20 cellular contexts compared by ENCODE assay signal in genomic region chr1:183840140-183840539, GRCh38. TPM values are rescaled to one million over a fixed set of nuclear protein-coding genes. Genes with fewer than 3 reads are reported as not detected.
DNase-seq lines count a peak whose midpoint lies in the region; ATAC-seq and TF ChIP-seq lines count a peak whose summit lies in the region.
"Had no signal": no experiment of that assay in that cellular context is flagged by ENCODE, and none has a peak within 500 bp of the region (broad histone marks: within the 10 kb centered on the region; RNA-seq: fewer than 3 reads in every experiment).

No MANE protein-coding gene starts in this region.

- H3K9me2 ChIP-seq in PC-3 (replicated peaks; ENCODE audit: low read length), result no peaks in the 10 kb centered on the region

- H3K36me3 Mint-ChIP-seq in dendritic cell treated with granulocyte-macrophage colony-stimulating factor and Interleukin-4, amounts not matched to agents 40 ng/mL and 50 ng/mL, for 4 days (ENCODE audit: low read depth), result peaks cover 90% of the 10 kb centered on the region
- H3K36me3 Mint-ChIP-seq in nephron (ENCODE audit: low read depth), result peaks cover 17% of the 10 kb centered on the region
- no peaks in the 10 kb centered on the region for H3K36me3 Mint-ChIP-seq in activated T-helper 17 cell treated with anti-CD3 and anti-CD28 coated beads, Interleukin-2, amount 50 U/mL, for 72 hours (ENCODE audit: low read depth)
- H3K36me3 Mint-ChIP-seq: naive B cell had no signal

- no peak overlapping the region for H3K4me3 Mint-ChIP-seq in dendritic cell treated with granulocyte-macrophage colony-stimulating factor and Interleukin-4, amounts not matched to agents 40 ng/mL and 50 ng/mL, for 4 days
- no peak overlapping the region for H3K4me3 Mint-ChIP-seq in nephron
- no peak overlapping the region for H3K4me3 Mint-ChIP-seq in activated T-helper 17 cell treated with anti-CD3 and anti-CD28 coated beads, Interleukin-2, amount 50 U/mL, for 72 hours
- H3K4me3 Mint-ChIP-seq: naive B cell; stimulated activated memory B cell treated with anti-CD40 and anti-IgM and Interleukin-4, amounts not matched to agents 10 μg/mL and 1 μg/mL and 100 μg/mL, for 72 hours; type B pancreatic cell had no signal

- H3K9ac ChIP-seq in PC-3 (ENCODE audit: low read length), result no peak overlapping the region

- peaks cover 32% of the 10 kb centered on the region for H3K4me1 ChIP-seq in PC-3 (ENCODE audit: insufficient read depth, low read length)
- H3K4me1 ChIP-seq: prostate gland had no signal

- H3K9me3 Mint-ChIP-seq in dendritic cell treated with granulocyte-macrophage colony-stimulating factor and Interleukin-4, amounts not matched to agents 40 ng/mL and 50 ng/mL, for 4 days, result no peaks in the 10 kb centered on the region
- H3K9me3 Mint-ChIP-seq in nephron, result no peaks in the 10 kb centered on the region
- no peaks in the 10 kb centered on the region for H3K9me3 Mint-ChIP-seq in activated T-helper 17 cell treated with anti-CD3 and anti-CD28 coated beads, Interleukin-2, amount 50 U/mL, for 72 hours
- H3K9me3 Mint-ChIP-seq: naive B cell; stimulated activated memory B cell treated with anti-CD40 and anti-IgM and Interleukin-4, amounts not matched to agents 10 μg/mL and 1 μg/mL and 100 μg/mL, for 72 hours; type B pancreatic cell had no signal

- no peaks in the 10 kb centered on the region for H3F3A ChIP-seq in PC-3 (ENCODE audit: low read length, unreplicated experiment)

- H3K27ac ChIP-seq in PC-3 (ENCODE audit: low read length), result no peak overlapping the region
- H3K27ac ChIP-seq: body of pancreas, prostate gland had no signal

- H3K36me3 ChIP-seq in PC-3 (ENCODE audit: low read depth, low read length), result no peaks in the 10 kb centered on the region
- H3K36me3 ChIP-seq: prostate gland had no signal

- CTCF ChIA-PET in PC-3 (lab: Charles Lee), result no interaction called here

- no peaks in the 10 kb centered on the region for H3K27me3 Mint-ChIP-seq in dendritic cell treated with granulocyte-macrophage colony-stimulating factor and Interleukin-4, amounts not matched to agents 40 ng/mL and 50 ng/mL, for 4 days
- no peaks in the 10 kb centered on the region for H3K27me3 Mint-ChIP-seq in nephron (ENCODE audit: low read depth)
- no peaks in the 10 kb centered on the region for H3K27me3 Mint-ChIP-seq in activated T-helper 17 cell treated with anti-CD3 and anti-CD28 coated beads, Interleukin-2, amount 50 U/mL, for 72 hours
- H3K27me3 Mint-ChIP-seq: naive B cell; stimulated activated memory B cell treated with anti-CD40 and anti-IgM and Interleukin-4, amounts not matched to agents 10 μg/mL and 1 μg/mL and 100 μg/mL, for 72 hours; type B pancreatic cell had no signal

- BruUV-seq in PC-3 (replicated peaks; lab: Mats Ljungman, UMichigan), result no TSS peak

- no peak for TF ChIP-seq CTCF in PC-3 (conservative IDR thresholded peaks at IDR 0.05; ENCODE audit: low read depth, low read length)
- TF ChIP-seq CTCF in nephron (IDR thresholded peaks at IDR 0.05; ENCODE audit: unreplicated experiment in 3 of 3), result no peak

- H3K4me2 ChIP-seq in PC-3 (ENCODE audit: low read length), result peak overlapping the region; percentile 23; the same call in 1 of the 2 replicates

- H3K27me3 ChIP-seq in PC-3 (ENCODE audit: low read length), result no peaks in the 10 kb centered on the region
- H3K27me3 ChIP-seq: body of pancreas had no signal

- peak; percentile 68 for DNase-seq in EL
- DNase-seq in PC-3, result peak; percentile 53
- DNase-seq in DMS79 treated with DMSO at 0.1 percent for 48 hours (lab: John Stamatoyannopoulos, UW), result no peak
- DNase-seq in mesenteric fat pad (ENCODE audit: low spot score), result no peak
- no peak for DNase-seq in activated CD4-positive, alpha-beta T cell treated with anti-CD3 and anti-CD28 coated beads for 4 hours
- DNase-seq: activated CD4-positive, CD25-positive, alpha-beta regulatory T cell treated with anti-CD3 and anti-CD28 coated beads, Interleukin-2, amount 50 U/mL, for 72 hours; activated naive CD4-positive, alpha-beta T cell; body of pancreas; Kasumi-1; naive B cell; NCI-H1436 treated with DMSO at 0.1 percent for 48 hours; NCI-H2227 treated with DMSO at 0.1 percent for 48 hours; NK-92 treated with Interleukin-12 subunit alpha and Interleukin-12 subunit beta, amount 100 ng/mL, for 24 hours; stimulated activated CD4-positive, alpha-beta T cell treated with anti-CD3 and anti-CD28 coated beads, Interleukin-12 subunit alpha, Interleukin-12 subunit beta, amount 100 ng/mL, for 4 hours had no signal

- no peaks in the 10 kb centered on the region for H4K20me1 ChIP-seq in PC-3 (ENCODE audit: low read length)

- H3K4me3 ChIP-seq in PC-3 (ENCODE audit: low read length), result no peak overlapping the region
- H3K4me3 ChIP-seq: body of pancreas, prostate gland had no signal

- H2AFZ ChIP-seq in PC-3 (ENCODE audit: low read length), result no peak overlapping the region

- no peaks in the 10 kb centered on the region for H3K79me2 ChIP-seq in PC-3 (ENCODE audit: low read length)

- peak overlapping the region; percentile 41 for H3K27ac Mint-ChIP-seq in dendritic cell treated with granulocyte-macrophage colony-stimulating factor and Interleukin-4, amounts not matched to agents 40 ng/mL and 50 ng/mL, for 4 days
- peak overlapping the region in 2 of 3 experiments; percentile 31 to 67 for H3K27ac Mint-ChIP-seq in nephron
- no peak overlapping the region for H3K27ac Mint-ChIP-seq in activated T-helper 17 cell treated with anti-CD3 and anti-CD28 coated beads, Interleukin-2, amount 50 U/mL, for 72 hours
- H3K27ac Mint-ChIP-seq: naive B cell, type B pancreatic cell had no signal

- ATAC-seq in PC-3, result no peak
- ATAC-seq in activated T-helper 17 cell treated with anti-CD3 and anti-CD28 coated beads, Interleukin-2, amount 50 U/mL, for 72 hours (replicated peaks), result no peak
- ATAC-seq: body of pancreas; stimulated activated memory B cell treated with anti-CD40 and anti-IgM and Interleukin-4, amounts not matched to agents 10 μg/mL and 1 μg/mL and 100 μg/mL, for 72 hours had no signal

- intact Hi-C loops in PC-3 (cut with micrococcal nuclease), result no loop called here
- intact Hi-C loops in dendritic cell treated with granulocyte-macrophage colony-stimulating factor and Interleukin-4, amounts not matched to agents 40 ng/mL and 50 ng/mL, for 4 days (cut with micrococcal nuclease), result no loop called here

- no peaks in the 10 kb centered on the region for H3K9me3 ChIP-seq in PC-3 (ENCODE audit: low read length)
- H3K9me3 ChIP-seq: body of pancreas, prostate gland had no signal

- H3K4me1 Mint-ChIP-seq in dendritic cell treated with granulocyte-macrophage colony-stimulating factor and Interleukin-4, amounts not matched to agents 40 ng/mL and 50 ng/mL, for 4 days (ENCODE audit: low read depth), result peaks cover 72% of the 10 kb centered on the region
- H3K4me1 Mint-ChIP-seq in nephron, result peaks cover 58% of the 10 kb centered on the region
- H3K4me1 Mint-ChIP-seq in activated T-helper 17 cell treated with anti-CD3 and anti-CD28 coated beads, Interleukin-2, amount 50 U/mL, for 72 hours, result peaks cover 13% of the 10 kb centered on the region

- POLR2A ChIA-PET in PC-3 (lab: Charles Lee; ENCODE audit: unreplicated experiment), result no interaction called here

RNA-seq across cellular contexts. Expression of gene RGL1, which starts 35.2 kb away (rescaled TPM):
- total RNA-seq in PC-3 (2014; rRNA removed), result 1.5 and 1.9 TPM in 2 replicates
- 1 to 10 TPM; 1.7 to 2.6 TPM for total RNA-seq in activated T-helper 17 cell treated with anti-CD3 and anti-CD28 coated beads, Interleukin-2, amount 50 U/mL, for 72 hours
- total RNA-seq in mesenteric fat pad, result 80.8 TPM

Comparison
In these comparisons a context has a peak if more than half of its experiments do, and no peak if none do; other contexts are left out.
1. DNase-seq: peak in EL (single experiment) and PC-3 (single experiment); none in DMS79 treated with DMSO at 0.1 percent for 48 hours (single experiment), mesenteric fat pad (single experiment) and activated CD4-positive, alpha-beta T cell treated with anti-CD3 and anti-CD28 coated beads for 4 hours (0 of 2).
2. RNA of gene RGL1, which starts 35.2 kb away (total RNA-seq): 80.8 TPM in mesenteric fat pad (single experiment); 1.7 to 2.6 TPM in activated T-helper 17 cell treated with anti-CD3 and anti-CD28 coated beads, Interleukin-2, amount 50 U/mL, for 72 hours and 1.5 to 1.9 TPM in PC-3; every median in the first group is over 10 times any median in the second.